20 cellular contexts compared by ENCODE assay signal in genomic region chr3:168973206-168973605, GRCh38.
"Had no signal": no experiment of that assay in that cellular context is flagged by ENCODE, and none has a peak within 500 bp of the region (broad histone marks: within the 10 kb centered on the region; RNA-seq: fewer than 3 reads in every experiment).

No MANE protein-coding gene starts in this region.

- H3K4me1 Mint-ChIP-seq: activated B cell treated with CpG ODN at 0.5 μM for 24 hours; activated CD4-positive, alpha-beta T cell treated with anti-CD3 and anti-CD28 coated beads, Interleukin-2, amount 10 ng/mL, durations not matched to agents 24 days and 14 days; T-helper 17 cell had no signal

- H3K9ac ChIP-seq: KMS-11 had no signal

- H3K4me3 Mint-ChIP-seq: activated B cell treated with CpG ODN at 0.5 μM for 24 hours; activated CD4-positive, alpha-beta T cell treated with anti-CD3 and anti-CD28 coated beads, Interleukin-2, amount 10 ng/mL, durations not matched to agents 24 days and 14 days; activated T-cell treated with anti-CD3 and anti-CD28 coated beads, Interleukin-2, amount 50 U/mL, for 4 hours; T-helper 17 cell had no signal

- H3K4me3 ChIP-seq: Peyer's patch had no signal

- H3K36me3 ChIP-seq: brain microvascular endothelial cell, Peyer's patch had no signal

- DNase-seq: activated B cell treated with CpG ODN at 0.5 μM for 24 hours; activated CD4-positive, alpha-beta T cell treated with anti-CD3 and anti-CD28 coated beads for 1 hour; activated CD4-positive, alpha-beta T cell treated with anti-CD3 and anti-CD28 coated beads, Interleukin-2, amount 10 ng/mL, durations not matched to agents 24 days and 14 days; activated CD4-positive, alpha-beta T cell treated with anti-CD3 and anti-CD28 coated beads, Interleukin-2, amount 50 U/mL, for 48 hours; activated effector memory CD4-positive, alpha-beta T cell treated with anti-CD3 and anti-CD28 coated beads, Interleukin-2, amount 50 U/mL, for 16 hours; activated naive CD4-positive, alpha-beta T cell treated with Interleukin-2 at 50 U/mL for 16 hours; activated T-cell treated with anti-CD3 and anti-CD28 coated beads, Interleukin-2, amount 50 U/mL, for 4 hours; brain microvascular endothelial cell; cerebellar nuclear complex; NCI-H1092; NCI-H1417; NCI-H1694; NCI-H2029 treated with DMSO at 0.1 percent for 48 hours; NCI-H524; Peyer's patch; SHP77 treated with DMSO at 0.1 percent for 48 hours; T-helper 17 cell; T1000 had no signal

- H3K4me2 ChIP-seq: KMS-11 had no signal

- H3K27me3 ChIP-seq: brain microvascular endothelial cell, Peyer's patch had no signal

- H3K27ac ChIP-seq: KMS-11, Peyer's patch had no signal

- ATAC-seq: activated naive CD4-positive, alpha-beta T cell treated with anti-CD3 and anti-CD28 coated beads, Interleukin-2, amount 50 U/mL, for 72 hours; activated T-cell treated with anti-CD3 and anti-CD28 coated beads, Interleukin-2, amount 50 U/mL, for 4 hours; T-helper 17 cell had no signal

- H3K36me3 Mint-ChIP-seq: activated naive CD4-positive, alpha-beta T cell treated with anti-CD3 and anti-CD28 coated beads, Interleukin-2, amount 50 U/mL, for 72 hours had no signal

- H3K27ac Mint-ChIP-seq: activated B cell treated with CpG ODN at 0.5 μM for 24 hours; activated CD4-positive, alpha-beta T cell treated with anti-CD3 and anti-CD28 coated beads, Interleukin-2, amount 10 ng/mL, durations not matched to agents 24 days and 14 days; activated naive CD4-positive, alpha-beta T cell treated with anti-CD3 and anti-CD28 coated beads, Interleukin-2, amount 50 U/mL, for 72 hours; T-helper 17 cell had no signal

- H3K27me3 Mint-ChIP-seq: activated B cell treated with CpG ODN at 0.5 μM for 24 hours; activated CD4-positive, alpha-beta T cell treated with anti-CD3 and anti-CD28 coated beads, Interleukin-2, amount 10 ng/mL, durations not matched to agents 24 days and 14 days; T-helper 17 cell had no signal

- H3K4me1 ChIP-seq: Peyer's patch had no signal

- H3K9me3 ChIP-seq: Peyer's patch had no signal

- H3K9me3 Mint-ChIP-seq: activated B cell treated with CpG ODN at 0.5 μM for 24 hours; activated CD4-positive, alpha-beta T cell treated with anti-CD3 and anti-CD28 coated beads, Interleukin-2, amount 10 ng/mL, durations not matched to agents 24 days and 14 days; activated naive CD4-positive, alpha-beta T cell treated with anti-CD3 and anti-CD28 coated beads, Interleukin-2, amount 50 U/mL, for 72 hours had no signal
